Comparison of ENCODE assay signal across 10 cellular contexts in the genomic region with DNA sequence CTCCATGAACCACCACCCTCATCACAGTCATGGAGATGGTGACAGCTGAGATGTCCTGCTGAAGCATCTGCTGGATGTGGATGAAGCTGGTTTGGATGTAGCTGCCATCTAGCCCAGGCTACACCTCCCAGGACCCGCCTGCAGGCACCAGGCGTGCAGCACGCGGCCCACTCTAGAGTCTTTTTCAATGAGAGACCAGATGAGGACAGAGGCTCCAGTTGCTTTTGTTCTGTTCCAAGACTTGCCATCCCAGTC.
DNase-seq lines count a peak whose midpoint lies in the region; ATAC-seq and TF ChIP-seq lines count a peak whose summit lies in the region.
"Had no signal": no experiment of that assay in that cellular context is flagged by ENCODE, and none has a peak within 500 bp of the region (broad histone marks: within the 10 kb centered on the region; RNA-seq: fewer than 3 reads in every experiment).

No MANE protein-coding gene starts in this region.

- no peaks in the 10 kb centered on the region for H3K27me3 Mint-ChIP-seq in activated CD4-positive, alpha-beta T cell treated with anti-CD3 and anti-CD28 coated beads, Interleukin-2, amount 10 ng/mL, durations not matched to agents 24 days and 14 days
- H3K27me3 Mint-ChIP-seq in activated CD8-positive, alpha-beta T cell treated with anti-CD3 and anti-CD28 coated beads for 36 hours, result no peaks in the 10 kb centered on the region
- no peaks in the 10 kb centered on the region for H3K27me3 Mint-ChIP-seq in stimulated activated naive B cell treated with anti-CD40 and anti-IgM and Interleukin-4, amounts not matched to agents 10 μg/mL and 1 μg/mL and 100 μg/mL, for 72 hours

- H3K27ac Mint-ChIP-seq in activated CD4-positive, alpha-beta T cell treated with anti-CD3 and anti-CD28 coated beads, Interleukin-2, amount 10 ng/mL, durations not matched to agents 24 days and 14 days, result peak overlapping the region; percentile 88
- peak overlapping the region; percentile 71 for H3K27ac Mint-ChIP-seq in activated CD8-positive, alpha-beta T cell treated with anti-CD3 and anti-CD28 coated beads for 36 hours
- peak overlapping the region; percentile 83 for H3K27ac Mint-ChIP-seq in stimulated activated naive B cell treated with anti-CD40 and anti-IgM and Interleukin-4, amounts not matched to agents 10 μg/mL and 1 μg/mL and 100 μg/mL, for 72 hours

- H3K27me3 ChIP-seq in right cardiac atrium (ENCODE audit: control insufficient read depth, insufficient read depth), result no peaks in the 10 kb centered on the region

- CTCF ChIA-PET in activated CD8-positive, alpha-beta T cell treated with anti-CD3 and anti-CD28 coated beads for 36 hours (lab: Charles Lee), result interaction anchor here (0.9 kb wide), 1 partner anchor 13 kb away, joined by 3 read pairs; no protein-coding TSS in a partner anchor

- no peak overlapping the region for H3K4me3 ChIP-seq in right cardiac atrium (ENCODE audit: low read length)

- 93% methylated on average over 4 of the region's 4 CpGs for WGBS in right cardiac atrium

- ATAC-seq in activated CD8-positive, alpha-beta T cell treated with anti-CD3 and anti-CD28 coated beads for 36 hours, result no peak
- no peak for ATAC-seq in right cardiac atrium
- ATAC-seq in stimulated activated naive B cell treated with anti-CD40 and anti-IgM and Interleukin-4, amounts not matched to agents 10 μg/mL and 1 μg/mL and 100 μg/mL, for 72 hours (replicated peaks), result no peak
- no peak for ATAC-seq in HG03460 (IDR thresholded peaks at IDR 0.05; ENCODE audit: unreplicated experiment)

- no peaks in the 10 kb centered on the region for H3K9me3 Mint-ChIP-seq in activated CD4-positive, alpha-beta T cell treated with anti-CD3 and anti-CD28 coated beads, Interleukin-2, amount 10 ng/mL, durations not matched to agents 24 days and 14 days
- no peaks in the 10 kb centered on the region for H3K9me3 Mint-ChIP-seq in activated CD8-positive, alpha-beta T cell treated with anti-CD3 and anti-CD28 coated beads for 36 hours
- H3K9me3 Mint-ChIP-seq in stimulated activated naive B cell treated with anti-CD40 and anti-IgM and Interleukin-4, amounts not matched to agents 10 μg/mL and 1 μg/mL and 100 μg/mL, for 72 hours, result no peaks in the 10 kb centered on the region

- no peak for DNase-seq in activated CD4-positive, alpha-beta T cell treated with anti-CD3 and anti-CD28 coated beads, Interleukin-2, amount 10 ng/mL, durations not matched to agents 24 days and 14 days
- no peak for DNase-seq in activated CD4-positive, alpha-beta T cell treated with anti-CD3 and anti-CD28 coated beads, Interleukin-2, amount 50 U/mL, for 48 hours
- no peak for DNase-seq in activated CD8-positive, alpha-beta T cell treated with anti-CD3 and anti-CD28 coated beads for 36 hours
- DNase-seq in right cardiac atrium (peak in 1 of 3 donors; percentile 63), cortex of kidney (lab: John Stamatoyannopoulos, UW) (no peak), GM19238 (ENCODE audit: insufficient read length, low spot score) (no peak)
- no peak for DNase-seq in stimulated activated naive B cell treated with anti-CD40 and anti-IgM and Interleukin-4, amounts not matched to agents 10 μg/mL and 1 μg/mL and 100 μg/mL, for 72 hours
- DNase-seq: H7, NCI-H526 treated with DMSO at 0.1 percent for 48 hours had no signal

- peak overlapping the region; percentile 66 for H3K27ac ChIP-seq in right cardiac atrium (ENCODE audit: low read length)

- intact Hi-C loops in activated CD4-positive, alpha-beta T cell treated with anti-CD3 and anti-CD28 coated beads, Interleukin-2, amount 10 ng/mL, durations not matched to agents 24 days and 14 days (cut with micrococcal nuclease), result no loop called here
- intact Hi-C loops in activated CD8-positive, alpha-beta T cell treated with anti-CD3 and anti-CD28 coated beads for 36 hours (cut with micrococcal nuclease), result no loop called here
- intact Hi-C loops in right cardiac atrium (cut with DNase I), result no loop called here

- no peak for TF ChIP-seq CTCF in activated CD8-positive, alpha-beta T cell treated with anti-CD3 and anti-CD28 coated beads for 36 hours (IDR thresholded peaks at IDR 0.05)

- peaks cover 83% of the 10 kb centered on the region for H3K4me1 Mint-ChIP-seq in activated CD4-positive, alpha-beta T cell treated with anti-CD3 and anti-CD28 coated beads, Interleukin-2, amount 10 ng/mL, durations not matched to agents 24 days and 14 days
- peaks cover 95% of the 10 kb centered on the region for H3K4me1 Mint-ChIP-seq in activated CD8-positive, alpha-beta T cell treated with anti-CD3 and anti-CD28 coated beads for 36 hours (ENCODE audit: low read depth)
- H3K4me1 Mint-ChIP-seq in stimulated activated naive B cell treated with anti-CD40 and anti-IgM and Interleukin-4, amounts not matched to agents 10 μg/mL and 1 μg/mL and 100 μg/mL, for 72 hours, result peaks cover 84 to 97% of the 10 kb centered on the region in 2 donors

- peaks cover 26% of the 10 kb centered on the region for H3K4me1 ChIP-seq in right cardiac atrium (ENCODE audit: control insufficient read depth, insufficient read depth, low read length)

- POLR2A ChIA-PET in activated CD8-positive, alpha-beta T cell treated with anti-CD3 and anti-CD28 coated beads for 36 hours (lab: Charles Lee), result interaction anchor here (1.6 kb wide), 1 partner anchor 188 kb away, joined by 8 read pairs; the partner anchor contains the start of gene SPG7

- H3K9me3 ChIP-seq in right cardiac atrium (ENCODE audit: control insufficient read depth, low read length), result no peaks in the 10 kb centered on the region

- peak overlapping the region; percentile 71 for H3K4me3 Mint-ChIP-seq in activated CD4-positive, alpha-beta T cell treated with anti-CD3 and anti-CD28 coated beads, Interleukin-2, amount 10 ng/mL, durations not matched to agents 24 days and 14 days
- no peak overlapping the region for H3K4me3 Mint-ChIP-seq in activated CD8-positive, alpha-beta T cell treated with anti-CD3 and anti-CD28 coated beads for 36 hours
- peak overlapping the region; percentile 51 to 58 for H3K4me3 Mint-ChIP-seq in stimulated activated naive B cell treated with anti-CD40 and anti-IgM and Interleukin-4, amounts not matched to agents 10 μg/mL and 1 μg/mL and 100 μg/mL, for 72 hours

- peaks cover 27% of the 10 kb centered on the region for H3K36me3 Mint-ChIP-seq in activated CD4-positive, alpha-beta T cell treated with anti-CD3 and anti-CD28 coated beads, Interleukin-2, amount 10 ng/mL, durations not matched to agents 24 days and 14 days (ENCODE audit: low read depth)
- H3K36me3 Mint-ChIP-seq in activated CD8-positive, alpha-beta T cell treated with anti-CD3 and anti-CD28 coated beads for 36 hours (ENCODE audit: low read depth), result peaks cover 40% of the 10 kb centered on the region
- peaks cover 48 to 66% of the 10 kb centered on the region in 2 donors for H3K36me3 Mint-ChIP-seq in stimulated activated naive B cell treated with anti-CD40 and anti-IgM and Interleukin-4, amounts not matched to agents 10 μg/mL and 1 μg/mL and 100 μg/mL, for 72 hours
